Comparison of ENCODE assay signal across 1 cellular context in the genomic region with DNA sequence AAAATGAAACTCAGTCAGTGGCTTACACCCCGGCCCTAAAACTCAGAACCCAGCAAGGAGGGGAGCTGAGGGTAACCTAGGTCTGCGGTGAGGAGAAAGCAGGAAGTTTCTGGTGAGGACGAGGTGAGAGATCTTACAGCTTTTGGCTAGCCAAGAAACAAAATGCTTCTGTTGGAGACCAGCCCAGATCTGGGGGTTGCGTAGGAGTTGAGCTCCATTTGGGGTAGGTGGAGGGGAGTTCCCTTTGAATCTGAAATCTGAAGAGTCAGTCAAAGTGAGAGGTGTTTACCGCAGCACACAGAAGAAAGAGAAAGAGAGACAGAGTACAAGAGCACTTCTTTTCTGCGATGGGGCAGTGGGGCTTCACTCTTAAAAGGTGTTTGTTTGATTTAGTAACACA.
TF ChIP-seq lines count a peak whose summit lies in the region.

No MANE protein-coding gene starts in this region.

TF ChIP-seq in K562, 482 proteins besides CTCF, POLR2A, EP300 and RAD21 (continued from another document):
- TF ChIP-seq DIDO1 (tag; IDR thresholded peaks at IDR 0.05; ENCODE audit: low read depth) (peak; percentile 13; the same call in 1 of the 2 replicates), RBM15 (IDR thresholded peaks at IDR 0.05; ENCODE audit: insufficient read depth, low read length) (no peak), MAZ (CRISPR knock-in tag; conservative IDR thresholded peaks at IDR 0.05 in 1 of 2, IDR thresholded peaks at IDR 0.05 in 1 of 2) (peak in 1 of 2 experiments; percentile 49; a peak in 1 of 4 replicates), ZNF780A (CRISPR knock-in tag; IDR thresholded peaks at IDR 0.05) (no peak), TEAD4 (IDR thresholded peaks at IDR 0.05; ENCODE audit: low read length) (no peak; the same call in 1 of the 2 replicates), TEAD4 (CRISPR knock-in tag; IDR thresholded peaks at IDR 0.05; ENCODE audit: borderline replicate concordance) (no peak), SMARCC2 (IDR thresholded peaks at IDR 0.05; ENCODE audit: low read depth) (no peak), HDAC1 (IDR thresholded peaks at IDR 0.05) (peak in 1 of 2 experiments; percentile 38; a peak in 1 of 4 replicates), PHF8 (IDR thresholded peaks at IDR 0.05; ENCODE audit: borderline replicate concordance, low read length) (no peak), JUND (IDR thresholded peaks at IDR 0.05; ENCODE audit: borderline replicate concordance, low read depth, low read length) (no peak), JUND (tag; IDR thresholded peaks at IDR 0.05; ENCODE audit: borderline replicate concordance, low read depth, low read length) (0 out of 3 replicates have a peak, but pooled peaks have one; percentile 19), ZNF586 (CRISPR knock-in tag; conservative IDR thresholded peaks at IDR 0.05) (no peak), OTX1 (CRISPR knock-in tag; IDR thresholded peaks at IDR 0.05) (0 out of 2 replicates have a peak, but pooled peaks have one; percentile 9), NR2C1 (IDR thresholded peaks at IDR 0.05) (no peak), NR2C1 (tag; IDR thresholded peaks at IDR 0.05) (0 out of 2 replicates have a peak, but pooled peaks have one; percentile 4), PHB (CRISPR knock-in tag; IDR thresholded peaks at IDR 0.05) (no peak), PHF20 (IDR thresholded peaks at IDR 0.05; ENCODE audit: partially characterized antibody) (no peak), ZNF146 (CRISPR knock-in tag; IDR thresholded peaks at IDR 0.05; ENCODE audit: unreplicated experiment) (no peak), HNRNPLL (IDR thresholded peaks at IDR 0.05; ENCODE audit: low read depth, low read length, poor library complexity, severe bottlenecking) (no peak), RNF2 (IDR thresholded peaks at IDR 0.05) (0 out of 2 replicates have a peak, but pooled peaks have one; percentile 31), BRD9 (IDR thresholded peaks at IDR 0.05; ENCODE audit: low read depth, partially characterized antibody) (no peak), BCL6 (CRISPR knock-in tag; IDR thresholded peaks at IDR 0.05) (no peak), KHSRP (IDR thresholded peaks at IDR 0.05) (no peak), JUNB (CRISPR knock-in tag; conservative IDR thresholded peaks at IDR 0.05) (no peak), MXI1 (IDR thresholded peaks at IDR 0.05; ENCODE audit: low read depth, low read length) (no peak), DMBX1 (CRISPR knock-in tag; IDR thresholded peaks at IDR 0.05; ENCODE audit: borderline replicate concordance) (no peak), RBM39 (optimal IDR thresholded peaks at IDR 0.05; ENCODE audit: low read depth, low read length) (no peak), KLF16 (IDR thresholded peaks at IDR 0.05) (peak; percentile 37; the same call in 1 of the 2 replicates), FOXA1 (IDR thresholded peaks at IDR 0.05; ENCODE audit: borderline replicate concordance) (no peak), EGR1 (conservative IDR thresholded peaks at IDR 0.05) (peak; percentile 92), TCF7L2 (IDR thresholded peaks at IDR 0.05; ENCODE audit: low read depth, low read length) (peak; percentile 28; the same call in 1 of the 2 replicates), ZNF217 (CRISPR knock-in tag; IDR thresholded peaks at IDR 0.05) (no peak), TAF7 (tag; IDR thresholded peaks at IDR 0.05) (no peak), ETS2 (tag; IDR thresholded peaks at IDR 0.05; ENCODE audit: borderline replicate concordance, poor library complexity, severe bottlenecking) (no peak), DPF2 (IDR thresholded peaks at IDR 0.05) (peak; percentile 34; the same call in 1 of the 2 replicates), RBM22 (IDR thresholded peaks at IDR 0.05; ENCODE audit: low read depth, low read length, poor library complexity, severe bottlenecking) (no peak), ZNF121 (CRISPR knock-in tag; conservative IDR thresholded peaks at IDR 0.05) (no peak), RCOR1 (IDR thresholded peaks at IDR 0.05; ENCODE audit: borderline replicate concordance in 1 of 2, low read depth in 2 of 2, low read length in 2 of 2) (peak in 1 of 2 experiments; percentile 79; a peak in 1 of 4 replicates), L3MBTL2 (IDR thresholded peaks at IDR 0.05) (peak; percentile 48; the same call in 1 of the 2 replicates), NFIC (IDR thresholded peaks at IDR 0.05) (peak; percentile 46), NCOA2 (IDR thresholded peaks at IDR 0.05; ENCODE audit: partially characterized antibody in 2 of 2) (no peak), ARID1B (IDR thresholded peaks at IDR 0.05) (0 out of 2 replicates have a peak, but pooled peaks have one; percentile 14), ZC3H11A (IDR thresholded peaks at IDR 0.05; ENCODE audit: low read depth, low read length) (no peak), ZNF282 (CRISPR knock-in tag; IDR thresholded peaks at IDR 0.05) (no peak), ZFP30 (CRISPR knock-in tag; IDR thresholded peaks at IDR 0.05; ENCODE audit: borderline replicate concordance) (no peak), FOXO4 (CRISPR knock-in tag; IDR thresholded peaks at IDR 0.05) (no peak), RB1 (IDR thresholded peaks at IDR 0.05; ENCODE audit: low read depth) (no peak), LEF1 (IDR thresholded peaks at IDR 0.05) (0 out of 2 replicates have a peak, but pooled peaks have one; percentile 30), SMARCE1 (IDR thresholded peaks at IDR 0.05) (peak; percentile 39; the same call in 1 of the 2 replicates), NFRKB (IDR thresholded peaks at IDR 0.05; ENCODE audit: low read depth) (no peak), ATF7 (IDR thresholded peaks at IDR 0.05) (peak; percentile 61; the same call in 1 of the 2 replicates), SMARCA4 (IDR thresholded peaks at IDR 0.05) (0 out of 2 replicates have a peak, but pooled peaks have one; percentile 38), HMBOX1 (IDR thresholded peaks at IDR 0.05) (peak; percentile 43; the same call in 1 of the 2 replicates), KDM4B (IDR thresholded peaks at IDR 0.05; ENCODE audit: borderline replicate concordance in 2 of 2, low read depth in 1 of 2) (no peak)
- TF ChIP-seq, protein P1, sequence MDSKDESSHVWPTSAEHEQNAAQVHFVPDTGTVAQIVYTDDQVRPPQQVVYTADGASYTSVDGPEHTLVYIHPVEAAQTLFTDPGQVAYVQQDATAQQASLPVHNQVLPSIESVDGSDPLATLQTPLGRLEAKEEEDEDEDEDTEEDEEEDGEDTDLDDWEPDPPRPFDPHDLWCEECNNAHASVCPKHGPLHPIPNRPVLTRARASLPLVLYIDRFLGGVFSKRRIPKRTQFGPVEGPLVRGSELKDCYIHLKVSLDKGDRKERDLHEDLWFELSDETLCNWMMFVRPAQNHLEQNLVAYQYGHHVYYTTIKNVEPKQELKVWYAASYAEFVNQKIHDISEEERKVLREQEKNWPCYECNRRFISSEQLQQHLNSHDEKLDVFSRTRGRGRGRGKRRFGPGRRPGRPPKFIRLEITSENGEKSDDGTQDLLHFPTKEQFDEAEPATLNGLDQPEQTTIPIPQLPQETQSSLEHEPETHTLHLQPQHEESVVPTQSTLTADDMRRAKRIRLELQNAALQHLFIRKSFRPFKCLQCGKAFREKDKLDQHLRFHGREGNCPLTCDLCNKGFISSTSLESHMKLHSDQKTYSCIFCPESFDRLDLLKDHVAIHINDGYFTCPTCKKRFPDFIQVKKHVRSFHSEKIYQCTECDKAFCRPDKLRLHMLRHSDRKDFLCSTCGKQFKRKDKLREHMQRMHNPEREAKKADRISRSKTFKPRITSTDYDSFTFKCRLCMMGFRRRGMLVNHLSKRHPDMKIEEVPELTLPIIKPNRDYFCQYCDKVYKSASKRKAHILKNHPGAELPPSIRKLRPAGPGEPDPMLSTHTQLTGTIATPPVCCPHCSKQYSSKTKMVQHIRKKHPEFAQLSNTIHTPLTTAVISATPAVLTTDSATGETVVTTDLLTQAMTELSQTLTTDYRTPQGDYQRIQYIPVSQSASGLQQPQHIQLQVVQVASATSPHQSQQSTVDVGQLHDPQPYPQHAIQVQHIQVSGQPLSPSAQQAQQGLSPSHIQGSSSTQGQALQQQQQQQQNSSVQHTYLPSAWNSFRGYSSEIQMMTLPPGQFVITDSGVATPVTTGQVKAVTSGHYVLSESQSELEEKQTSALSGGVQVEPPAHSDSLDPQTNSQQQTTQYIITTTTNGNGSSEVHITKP (IDR thresholded peaks at IDR 0.05; ENCODE audit: partially characterized antibody) = peak; percentile 93
- TF ChIP-seq, protein P2, sequence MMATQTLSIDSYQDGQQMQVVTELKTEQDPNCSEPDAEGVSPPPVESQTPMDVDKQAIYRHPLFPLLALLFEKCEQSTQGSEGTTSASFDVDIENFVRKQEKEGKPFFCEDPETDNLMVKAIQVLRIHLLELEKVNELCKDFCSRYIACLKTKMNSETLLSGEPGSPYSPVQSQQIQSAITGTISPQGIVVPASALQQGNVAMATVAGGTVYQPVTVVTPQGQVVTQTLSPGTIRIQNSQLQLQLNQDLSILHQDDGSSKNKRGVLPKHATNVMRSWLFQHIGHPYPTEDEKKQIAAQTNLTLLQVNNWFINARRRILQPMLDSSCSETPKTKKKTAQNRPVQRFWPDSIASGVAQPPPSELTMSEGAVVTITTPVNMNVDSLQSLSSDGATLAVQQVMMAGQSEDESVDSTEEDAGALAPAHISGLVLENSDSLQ (IDR thresholded peaks at IDR 0.05) = peak; percentile 66
- TF ChIP-seq, protein P3, sequence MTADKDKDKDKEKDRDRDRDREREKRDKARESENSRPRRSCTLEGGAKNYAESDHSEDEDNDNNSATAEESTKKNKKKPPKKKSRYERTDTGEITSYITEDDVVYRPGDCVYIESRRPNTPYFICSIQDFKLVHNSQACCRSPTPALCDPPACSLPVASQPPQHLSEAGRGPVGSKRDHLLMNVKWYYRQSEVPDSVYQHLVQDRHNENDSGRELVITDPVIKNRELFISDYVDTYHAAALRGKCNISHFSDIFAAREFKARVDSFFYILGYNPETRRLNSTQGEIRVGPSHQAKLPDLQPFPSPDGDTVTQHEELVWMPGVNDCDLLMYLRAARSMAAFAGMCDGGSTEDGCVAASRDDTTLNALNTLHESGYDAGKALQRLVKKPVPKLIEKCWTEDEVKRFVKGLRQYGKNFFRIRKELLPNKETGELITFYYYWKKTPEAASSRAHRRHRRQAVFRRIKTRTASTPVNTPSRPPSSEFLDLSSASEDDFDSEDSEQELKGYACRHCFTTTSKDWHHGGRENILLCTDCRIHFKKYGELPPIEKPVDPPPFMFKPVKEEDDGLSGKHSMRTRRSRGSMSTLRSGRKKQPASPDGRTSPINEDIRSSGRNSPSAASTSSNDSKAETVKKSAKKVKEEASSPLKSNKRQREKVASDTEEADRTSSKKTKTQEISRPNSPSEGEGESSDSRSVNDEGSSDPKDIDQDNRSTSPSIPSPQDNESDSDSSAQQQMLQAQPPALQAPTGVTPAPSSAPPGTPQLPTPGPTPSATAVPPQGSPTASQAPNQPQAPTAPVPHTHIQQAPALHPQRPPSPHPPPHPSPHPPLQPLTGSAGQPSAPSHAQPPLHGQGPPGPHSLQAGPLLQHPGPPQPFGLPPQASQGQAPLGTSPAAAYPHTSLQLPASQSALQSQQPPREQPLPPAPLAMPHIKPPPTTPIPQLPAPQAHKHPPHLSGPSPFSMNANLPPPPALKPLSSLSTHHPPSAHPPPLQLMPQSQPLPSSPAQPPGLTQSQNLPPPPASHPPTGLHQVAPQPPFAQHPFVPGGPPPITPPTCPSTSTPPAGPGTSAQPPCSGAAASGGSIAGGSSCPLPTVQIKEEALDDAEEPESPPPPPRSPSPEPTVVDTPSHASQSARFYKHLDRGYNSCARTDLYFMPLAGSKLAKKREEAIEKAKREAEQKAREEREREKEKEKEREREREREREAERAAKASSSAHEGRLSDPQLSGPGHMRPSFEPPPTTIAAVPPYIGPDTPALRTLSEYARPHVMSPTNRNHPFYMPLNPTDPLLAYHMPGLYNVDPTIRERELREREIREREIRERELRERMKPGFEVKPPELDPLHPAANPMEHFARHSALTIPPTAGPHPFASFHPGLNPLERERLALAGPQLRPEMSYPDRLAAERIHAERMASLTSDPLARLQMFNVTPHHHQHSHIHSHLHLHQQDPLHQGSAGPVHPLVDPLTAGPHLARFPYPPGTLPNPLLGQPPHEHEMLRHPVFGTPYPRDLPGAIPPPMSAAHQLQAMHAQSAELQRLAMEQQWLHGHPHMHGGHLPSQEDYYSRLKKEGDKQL (CRISPR knock-in tag; IDR thresholded peaks at IDR 0.05; ENCODE audit: borderline replicate concordance) = no peak
- TF ChIP-seq, protein P4, sequence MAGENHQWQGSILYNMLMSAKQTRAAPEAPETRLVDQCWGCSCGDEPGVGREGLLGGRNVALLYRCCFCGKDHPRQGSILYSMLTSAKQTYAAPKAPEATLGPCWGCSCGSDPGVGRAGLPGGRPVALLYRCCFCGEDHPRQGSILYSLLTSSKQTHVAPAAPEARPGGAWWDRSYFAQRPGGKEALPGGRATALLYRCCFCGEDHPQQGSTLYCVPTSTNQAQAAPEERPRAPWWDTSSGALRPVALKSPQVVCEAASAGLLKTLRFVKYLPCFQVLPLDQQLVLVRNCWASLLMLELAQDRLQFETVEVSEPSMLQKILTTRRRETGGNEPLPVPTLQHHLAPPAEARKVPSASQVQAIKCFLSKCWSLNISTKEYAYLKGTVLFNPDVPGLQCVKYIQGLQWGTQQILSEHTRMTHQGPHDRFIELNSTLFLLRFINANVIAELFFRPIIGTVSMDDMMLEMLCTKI (IDR thresholded peaks at IDR 0.05; ENCODE audit: partially characterized antibody) = no peak
